In genomic region chr6:41356838-41357237, GRCh38 we compare ENCODE assay signal across 1 cellular context.
A peak's percentile ranks its signal among the peaks of the same experiment; 100 is the strongest.
TF ChIP-seq lines count a peak whose summit lies in the region.

No MANE protein-coding gene starts in this region.

TF ChIP-seq in K562, 482 proteins besides CTCF, POLR2A, EP300 and RAD21 (continued from another document):
- TF ChIP-seq MLLT1 (IDR thresholded peaks at IDR 0.05) (no peak), FOXA3 (CRISPR knock-in tag; conservative IDR thresholded peaks at IDR 0.05 in 1 of 2, IDR thresholded peaks at IDR 0.05 in 1 of 2) (no peak), WHSC1 (IDR thresholded peaks at IDR 0.05; ENCODE audit: low read length) (no peak), POLR2AphosphoS5 (IDR thresholded peaks at IDR 0.05; ENCODE audit: control insufficient read depth, insufficient read depth, low read depth, low read length) (no peak)
- TF ChIP-seq, protein P1, sequence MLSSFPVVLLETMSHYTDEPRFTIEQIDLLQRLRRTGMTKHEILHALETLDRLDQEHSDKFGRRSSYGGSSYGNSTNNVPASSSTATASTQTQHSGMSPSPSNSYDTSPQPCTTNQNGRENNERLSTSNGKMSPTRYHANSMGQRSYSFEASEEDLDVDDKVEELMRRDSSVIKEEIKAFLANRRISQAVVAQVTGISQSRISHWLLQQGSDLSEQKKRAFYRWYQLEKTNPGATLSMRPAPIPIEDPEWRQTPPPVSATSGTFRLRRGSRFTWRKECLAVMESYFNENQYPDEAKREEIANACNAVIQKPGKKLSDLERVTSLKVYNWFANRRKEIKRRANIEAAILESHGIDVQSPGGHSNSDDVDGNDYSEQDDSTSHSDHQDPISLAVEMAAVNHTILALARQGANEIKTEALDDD (IDR thresholded peaks at IDR 0.05): 0 out of 2 replicates have a peak, but pooled peaks have one; percentile 38
